Comparison of ENCODE assay signal across 8 cellular contexts in the genomic region with DNA sequence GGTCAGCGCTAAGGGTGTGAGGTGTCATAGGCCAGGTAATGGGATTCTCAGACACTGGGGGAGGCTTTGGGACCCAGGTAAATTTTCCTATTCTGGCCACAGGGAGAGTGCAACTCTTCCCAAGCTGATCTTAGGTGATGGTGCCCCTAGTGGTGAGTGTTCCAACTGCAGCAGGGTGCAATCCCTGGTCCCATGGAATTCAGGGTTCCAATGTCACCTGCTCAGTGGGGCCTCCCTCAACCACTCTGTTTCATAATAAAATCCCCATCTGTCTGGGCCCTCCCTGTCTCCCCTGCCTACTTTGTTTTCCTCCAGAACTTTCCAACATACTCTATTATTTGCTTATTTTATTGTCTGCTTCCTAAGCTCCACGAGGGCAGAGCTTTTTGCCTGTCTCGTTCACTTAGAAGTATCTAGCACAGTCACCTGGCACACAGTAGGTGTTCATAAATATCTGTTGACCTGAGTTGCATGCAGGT. TPM values are rescaled to one million over a fixed set of nuclear protein-coding genes. Genes with fewer than 3 reads are reported as not detected.
DNase-seq lines count a peak whose midpoint lies in the region; ATAC-seq and TF ChIP-seq lines count a peak whose summit lies in the region.

No MANE protein-coding gene starts in this region.

- H3K9me3 ChIP-seq in Panc1 (ENCODE audit: control insufficient read depth, insufficient read depth, low read depth, low read length), result no peaks in the 10 kb centered on the region
- H3K9me3 ChIP-seq in gastrocnemius medialis, result no peaks in the 10 kb centered on the region

- no peak overlapping the region for H3K27ac ChIP-seq in 22Rv1
- no peak overlapping the region for H3K27ac ChIP-seq in Panc1 (ENCODE audit: low read length)
- no peak overlapping the region for H3K27ac ChIP-seq in gastrocnemius medialis

- in situ Hi-C loops in Panc1 (cut with HindIII; ENCODE audit: low pct_unique_long_range_greater_than_20kb, low sequenced_read_pairs) (no loop called here), gastrocnemius medialis (cut with MboI; ENCODE audit: low sequenced_read_pairs in 4 of 4) (no loop called here)

- no peak overlapping the region for H3K4me3 ChIP-seq in Panc1 (ENCODE audit: low read depth in 2 of 2, low read length in 2 of 2)
- H3K4me3 ChIP-seq in gastrocnemius medialis, result no peak overlapping the region

- intact Hi-C loops in Panc1 (cut with micrococcal nuclease; ENCODE audit: unreplicated experiment), result no loop called here
- intact Hi-C loops in left ventricle myocardium superior (cut with micrococcal nuclease), result no loop called here
- intact Hi-C loops in gastrocnemius medialis (cut with DNase I; ENCODE audit: low total_unique reads), result loop anchor here (5.0 kb wide), 1 partner anchor 36 kb away; no protein-coding TSS in a partner anchor

- TF ChIP-seq POLR2A in gastrocnemius medialis (IDR thresholded peaks at IDR 0.05), result no peak

- no TSS peak for BruUV-seq in Panc1 (replicated peaks; lab: Mats Ljungman, UMichigan)

- POLR2A ChIA-PET in Panc1 (lab: Charles Lee), result interaction anchor here (0.7 kb wide), 1 partner anchor 94 kb away, joined by 4 read pairs; no protein-coding TSS in a partner anchor

- H3K27me3 ChIP-seq in Panc1 (ENCODE audit: control insufficient read depth, insufficient read depth, low read length), result no peaks in the 10 kb centered on the region
- no peaks in the 10 kb centered on the region for H3K27me3 ChIP-seq in gastrocnemius medialis

- peak; percentile 64 for ATAC-seq in Panc1
- ATAC-seq in left ventricle myocardium superior, result peak; percentile 23
- peak in 1 of 2 donors; percentile 41 for ATAC-seq in gastrocnemius medialis
- ATAC-seq in GM18907 (IDR thresholded peaks at IDR 0.05; ENCODE audit: unreplicated experiment), result no peak
- ATAC-seq in HG03095 (IDR thresholded peaks at IDR 0.05; ENCODE audit: unreplicated experiment), result no peak

- no peaks in the 10 kb centered on the region for H3K4me1 ChIP-seq in Panc1 (ENCODE audit: control insufficient read depth, insufficient read depth, low read length)
- H3K4me1 ChIP-seq in gastrocnemius medialis, result no peaks in the 10 kb centered on the region

- peak; percentile 78 for DNase-seq in GM03348 (ENCODE audit: low spot score)
- DNase-seq in Panc1 (ENCODE audit: low read depth, low spot score), result peak; percentile 35
- DNase-seq in activated naive CD4-positive, alpha-beta T cell (lab: John Stamatoyannopoulos, UW), result peak; percentile 3 to 45 (median 36)
- DNase-seq in left ventricle myocardium superior, result peak; percentile 59
- no peak for DNase-seq in gastrocnemius medialis

- H3K36me3 ChIP-seq in Panc1 (ENCODE audit: control insufficient read depth, insufficient read depth, low read length) (no peaks in the 10 kb centered on the region), gastrocnemius medialis (no peaks in the 10 kb centered on the region)

- peak; percentile 93 for TF ChIP-seq CTCF in 22Rv1 (IDR thresholded peaks at IDR 0.05)
- peak; percentile 94 for TF ChIP-seq CTCF in Panc1 (IDR thresholded peaks at IDR 0.05)
- peak; percentile 51 to 85 (median 62) for TF ChIP-seq CTCF in gastrocnemius medialis (IDR thresholded peaks at IDR 0.05 in 4 of 5, conservative IDR thresholded peaks at IDR 0.05 in 1 of 5)

- CTCF ChIA-PET in Panc1 (lab: Charles Lee), result interaction anchor here (0.9 to 1.5 kb wide), 8 partner anchors 10 to 69 kb away, joined by 3 to 5 read pairs (median 4); no protein-coding TSS in a partner anchor

RNA-seq across cellular contexts. Expression of a gene that starts 2.9 kb away (rescaled TPM):
- total RNA-seq in Panc1 (2021; ENCODE audit: unreplicated experiment) (1.6 TPM), left ventricle myocardium superior (11.6 TPM), gastrocnemius medialis (under 1 TPM in 3 of 4 donors, not detected in 1; 0.07 to 0.44 (median 0.41) TPM)
- 2.3 TPM for polyA plus RNA-seq in Panc1 (2012; ENCODE audit: insufficient read length)

RNA-seq across cellular contexts. Expression of a gene that starts 28.6 kb away (rescaled TPM):
- not detected for total RNA-seq in Panc1 (2021; ENCODE audit: unreplicated experiment)
- not detected for polyA plus RNA-seq in Panc1 (2012; ENCODE audit: insufficient read length)
- total RNA-seq in left ventricle myocardium superior, result not detected
- total RNA-seq in gastrocnemius medialis, result not detected

Comparison
In these comparisons a context has a peak if more than half of its experiments do, and no peak if none do; other contexts are left out.
1. DNase-seq: peak in GM03348 (single experiment), Panc1 (single experiment), activated naive CD4-positive, alpha-beta T cell (4 of 4) and left ventricle myocardium superior (single experiment); none in gastrocnemius medialis (0 of 2).
2. ATAC-seq: peak in Panc1 (single experiment) and left ventricle myocardium superior (single experiment); none in GM18907 (single experiment) and HG03095 (single experiment).
3. Peak in every context shown above with its lines, with median percentiles within 50 percentile points of each other: CTCF ChIP-seq.